In genomic region chr22:29093030-29093429, GRCh38 we compare ENCODE assay signal across 15 cellular contexts. TPM values are rescaled to one million over a fixed set of nuclear protein-coding genes. Genes with fewer than 3 reads are reported as not detected.
"Had no signal": no experiment of that assay in that cellular context is flagged by ENCODE, and none has a peak within 500 bp of the region (broad histone marks: within the 10 kb centered on the region; RNA-seq: fewer than 3 reads in every experiment).

No MANE protein-coding gene starts in this region.

- H3K27ac ChIP-seq: lower lobe of right lung had no signal

- H3K27ac Mint-ChIP-seq: activated naive CD8-positive, alpha-beta T cell; activated T-helper 2 cell treated with anti-CD3 and anti-CD28 coated beads, Interferon-gamma antibody, Interleukin-2, Interleukin-4, amounts not matched to agents 10 μg/mL and 5 μg/mL and 100 μg/mL, durations not matched to agents 14 hours and 24 hours and 36 hours; naive thymus-derived CD4-positive, alpha-beta T cell; progenitor cell of endocrine pancreas; stimulated activated naive CD8-positive, alpha-beta T cell treated with anti-CD3 and anti-CD28 coated beads, Interleukin-15, amount 100 ng/mL, for 72 hours had no signal

- H3K9me3 ChIP-seq: lower lobe of right lung, thyroid gland had no signal

- H3K27me3 Mint-ChIP-seq: progenitor cell of endocrine pancreas had no signal

- ATAC-seq: naive thymus-derived CD4-positive, alpha-beta T cell; stimulated activated naive CD8-positive, alpha-beta T cell treated with anti-CD3 and anti-CD28 coated beads, Interleukin-15, amount 100 ng/mL, for 72 hours had no signal

- H3K9me3 Mint-ChIP-seq: activated T-helper 2 cell treated with anti-CD3 and anti-CD28 coated beads, Interferon-gamma antibody, Interleukin-2, Interleukin-4, amounts not matched to agents 10 μg/mL and 5 μg/mL and 100 μg/mL, durations not matched to agents 14 hours and 24 hours and 36 hours; stimulated activated naive CD8-positive, alpha-beta T cell treated with anti-CD3 and anti-CD28 coated beads, Interleukin-15, amount 100 ng/mL, for 72 hours had no signal

- DNase-seq: activated CD4-positive, CD25-positive, alpha-beta regulatory T cell; foreskin melanocyte; lower lobe of right lung; naive thymus-derived CD4-positive, alpha-beta T cell; SHP77; stimulated activated CD4-positive, alpha-beta T cell treated with anti-CD3 and anti-CD28 coated beads, Interleukin-4, amount 100 ng/mL, for 24 hours; stimulated activated naive CD8-positive, alpha-beta T cell treated with anti-CD3 and anti-CD28 coated beads, Interleukin-15, amount 100 ng/mL, for 72 hours had no signal

- H3K4me3 Mint-ChIP-seq: activated naive CD8-positive, alpha-beta T cell; naive thymus-derived CD4-positive, alpha-beta T cell; stimulated activated naive CD8-positive, alpha-beta T cell treated with anti-CD3 and anti-CD28 coated beads, Interleukin-15, amount 100 ng/mL, for 72 hours had no signal

- H3K36me3 Mint-ChIP-seq: activated naive CD8-positive, alpha-beta T cell; naive thymus-derived CD4-positive, alpha-beta T cell had no signal

- H3K27me3 ChIP-seq: thyroid gland had no signal

- H3K4me3 ChIP-seq: lower lobe of right lung, thyroid gland had no signal

- H3K4me1 Mint-ChIP-seq: naive thymus-derived CD4-positive, alpha-beta T cell; stimulated activated naive CD8-positive, alpha-beta T cell treated with anti-CD3 and anti-CD28 coated beads, Interleukin-15, amount 100 ng/mL, for 72 hours had no signal

- H3K36me3 ChIP-seq: thyroid gland had no signal

RNA-seq across cellular contexts. Expression of gene KREMEN1, which starts 20.2 kb away (rescaled TPM):
- polyA plus RNA-seq: naive thymus-derived CD4-positive, alpha-beta T cell had no signal

RNA-seq across cellular contexts. Expression of gene C22orf31, which starts 31.4 kb away (rescaled TPM):
- total RNA-seq: activated T-helper 2 cell treated with anti-CD3 and anti-CD28 coated beads, Interferon-gamma antibody, Interleukin-2, Interleukin-4, amounts not matched to agents 10 μg/mL and 5 μg/mL and 100 μg/mL, durations not matched to agents 14 hours and 24 hours and 36 hours; chondrocyte; dermis microvascular lymphatic vessel endothelial cell; kidney; lower lobe of right lung; naive thymus-derived CD4-positive, alpha-beta T cell; progenitor cell of endocrine pancreas; T-helper 2 cell treated with Interferon-gamma antibody and Interleukin-4, amounts not matched to agents 100 ng/mL and 5 ng/mL, for 36 hours; thyroid gland had no signal
- polyA plus RNA-seq: naive thymus-derived CD4-positive, alpha-beta T cell had no signal
